8 cellular contexts compared by ENCODE assay signal in the genomic region with DNA sequence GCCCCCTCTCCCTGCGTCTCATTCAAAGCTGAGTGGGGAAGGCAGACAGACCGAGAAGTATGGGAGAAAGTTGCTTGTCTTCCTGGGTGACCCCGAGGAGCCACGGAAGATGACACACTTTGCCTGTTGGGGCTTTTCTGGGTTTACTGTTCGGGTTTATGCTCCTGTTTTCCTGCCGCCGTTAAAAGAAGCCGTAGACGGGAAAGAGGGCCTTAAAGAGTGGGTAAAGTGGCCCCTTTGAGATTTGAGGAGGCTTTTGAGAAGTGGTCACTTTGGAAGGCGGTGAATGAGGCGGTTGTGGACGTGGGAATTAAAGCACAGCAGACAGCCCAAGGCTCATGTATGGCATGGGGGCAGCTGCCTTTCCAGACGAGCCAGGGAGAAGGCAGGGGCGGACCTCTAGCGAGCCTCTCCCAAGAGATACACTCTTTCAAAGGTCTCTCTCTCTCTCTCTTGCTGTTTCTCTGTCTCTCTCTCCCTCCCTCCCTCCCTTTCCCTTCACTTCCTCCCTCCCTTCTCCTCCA. TPM values are rescaled to one million over a fixed set of nuclear protein-coding genes. Genes with fewer than 3 reads are reported as not detected.
DNase-seq lines count a peak whose midpoint lies in the region; ATAC-seq and TF ChIP-seq lines count a peak whose summit lies in the region.

No MANE protein-coding gene starts in this region.

- peak overlapping the region; percentile 93 for H2BK5ac ChIP-seq in neuronal stem cell (ENCODE audit: low read length)

- no peak overlapping the region for H4K91ac ChIP-seq in neuronal stem cell (ENCODE audit: low read depth, low read length, poor library complexity)

- no peak overlapping the region for H3K27ac Mint-ChIP-seq in T-cell

- peaks cover 60% of the 10 kb centered on the region for H3K27me3 ChIP-seq in BE2C
- H3K27me3 ChIP-seq in neuronal stem cell (ENCODE audit: control insufficient read depth in 3 of 3, insufficient read depth in 3 of 3, low read depth in 1 of 3, low read length in 3 of 3): no peaks in the 10 kb centered on the region

- H3K36me3 Mint-ChIP-seq in T-cell: no peaks in the 10 kb centered on the region

- H3K9ac ChIP-seq in neuronal stem cell (ENCODE audit: low read depth, low read length, poor library complexity): no peak overlapping the region

- H3K4me3 Mint-ChIP-seq in T-cell: peak overlapping the region; percentile 61 to 68 (median 64)

- peak overlapping the region; percentile 97 for H2AFZ ChIP-seq in neuronal stem cell (ENCODE audit: low read length)

- H4K8ac ChIP-seq in neuronal stem cell (ENCODE audit: low read depth, low read length): no peak overlapping the region

- CTCF ChIA-PET in T-cell (lab: Charles Lee): interaction anchor here in 1 of 2 donors (0.5 to 0.7 kb wide), 3 partner anchors 9 to 139 kb away, joined by 3 read pairs; no protein-coding TSS in a partner anchor

- H3K18ac ChIP-seq in neuronal stem cell (ENCODE audit: low read length): no peak overlapping the region

- H3K4me1 ChIP-seq in BE2C (no peaks in the 10 kb centered on the region), neuronal stem cell (ENCODE audit: control insufficient read depth in 2 of 2, insufficient read depth in 1 of 2, low read depth in 1 of 2, low read length in 2 of 2) (peaks cover 6 to 14% of the 10 kb centered on the region in 2 donors)

- no peak overlapping the region for H3K14ac ChIP-seq in neuronal stem cell (ENCODE audit: low read length)

- TF ChIP-seq CTCF in BE2C (IDR thresholded peaks at IDR 0.05; ENCODE audit: low read depth, low read length) (no peak), fibroblast of pulmonary artery (IDR thresholded peaks at IDR 0.05; ENCODE audit: low read length, missing control alignments) (no peak)

- no peak overlapping the region for H3K23ac ChIP-seq in neuronal stem cell (ENCODE audit: low read depth, low read length, poor library complexity)

- POLR2A ChIA-PET in T-cell (lab: Charles Lee): no interaction called here

- peak overlapping the region; percentile 97 for H3K4me2 ChIP-seq in neuronal stem cell (ENCODE audit: insufficient read depth, low read length, poor library complexity, severe bottlenecking)

- no peak overlapping the region for H2AK5ac ChIP-seq in neuronal stem cell (ENCODE audit: low read depth, low read length)

- H3K27ac ChIP-seq in neuronal stem cell (replicated peaks; ENCODE audit: low read length): no peak overlapping the region

- no peak overlapping the region for H3K4ac ChIP-seq in neuronal stem cell (ENCODE audit: low read length)

- H2BK12ac ChIP-seq in neuronal stem cell (ENCODE audit: low read length): no peak overlapping the region

- H3K27me3 Mint-ChIP-seq in T-cell: peaks cover 48 to 50% of the 10 kb centered on the region in 2 donors

- DNase-seq in BE2C (no peak), T-cell (no peak), fibroblast of pulmonary artery (ENCODE audit: low read depth) (peak; percentile 29), neuronal stem cell (ENCODE audit: low spot score) (no peak), NOMO-1 (lab: John Stamatoyannopoulos, UW; ENCODE audit: unreplicated experiment in 2 of 2) (no peak), germinal center (ENCODE audit: low spot score) (no peak)

- no peaks in the 10 kb centered on the region for H3K9me3 Mint-ChIP-seq in T-cell

- no CpG with 5 or more reads among the region's 15 CpGs for WGBS in neuronal stem cell (ENCODE audit: extremely low coverage in 2 of 2, insufficient read length in 2 of 2, insufficient replicate concordance in 1 of 2), 2 donors

- no peaks in the 10 kb centered on the region for H3K79me1 ChIP-seq in neuronal stem cell (ENCODE audit: low read depth, low read length)

- H3K4me3 ChIP-seq in BE2C (ENCODE audit: low read depth, low read length) (peak overlapping the region; percentile 60), fibroblast of pulmonary artery (replicated peaks; ENCODE audit: low read depth, low read length) (peak overlapping the region; percentile 90), neuronal stem cell (ENCODE audit: low read length in 2 of 2) (peak overlapping the region; percentile 94 to 99)

- H3K9me3 ChIP-seq in BE2C (no peaks in the 10 kb centered on the region), neuronal stem cell (replicated peaks in 1 of 2; ENCODE audit: control insufficient read depth in 2 of 2, insufficient read depth in 1 of 2, low read depth in 1 of 2, low read length in 2 of 2) (no peaks in the 10 kb centered on the region)

- peak overlapping the region; percentile 93 for H2BK15ac ChIP-seq in neuronal stem cell (ENCODE audit: low read length)

- H3K4me1 Mint-ChIP-seq in T-cell: peaks cover 0 to 12% (median 12%) of the 10 kb centered on the region in 3 donors

- no peak overlapping the region for H2BK120ac ChIP-seq in neuronal stem cell (ENCODE audit: low read depth, low read length)

- H3K36me3 ChIP-seq in BE2C: no peaks in the 10 kb centered on the region
- peaks cover 0 to 27% of the 10 kb centered on the region in 2 donors for H3K36me3 ChIP-seq in neuronal stem cell (replicated peaks in 1 of 2; ENCODE audit: control insufficient read depth in 2 of 2, insufficient read depth in 2 of 2, low read length in 2 of 2)

- ATAC-seq in GM18907 (IDR thresholded peaks at IDR 0.05; ENCODE audit: unreplicated experiment) (peak; percentile 42), HG03159 (IDR thresholded peaks at IDR 0.05; ENCODE audit: unreplicated experiment) (peak; percentile 15), T-cell (replicated peaks in 1 of 4) (peak in 2 of 4 experiments; percentile 10 to 43)

RNA-seq across cellular contexts. Expression of a gene that starts 0.5 kb away (rescaled TPM):
- not detected for polyA plus RNA-seq in BE2C (2012; ENCODE audit: insufficient read depth, insufficient read length, low read depth)
- total RNA-seq in T-cell: under 1 TPM in 4 of 5 donors, not detected in 1; 0.16 to 0.46 (median 0.21) TPM
- polyA plus RNA-seq in neuronal stem cell (2013, experiment 1 of 2): 6.2 TPM
- polyA plus RNA-seq in neuronal stem cell (2013, experiment 2 of 2): 6.3 TPM

RNA-seq across cellular contexts. Expression of a gene that starts 52.0 kb away (rescaled TPM):
- 12.1 TPM for polyA plus RNA-seq in BE2C (2012; ENCODE audit: insufficient read depth, insufficient read length, low read depth)
- 10 to 100 TPM; 28.4 to 31.7 (median 30.7) TPM for total RNA-seq in T-cell
- polyA plus RNA-seq in neuronal stem cell (2013, experiment 1 of 2): 18.8 TPM
- polyA plus RNA-seq in neuronal stem cell (2013, experiment 2 of 2): 18.5 TPM
